Comparison of ENCODE assay signal across 9 cellular contexts in the genomic region with DNA sequence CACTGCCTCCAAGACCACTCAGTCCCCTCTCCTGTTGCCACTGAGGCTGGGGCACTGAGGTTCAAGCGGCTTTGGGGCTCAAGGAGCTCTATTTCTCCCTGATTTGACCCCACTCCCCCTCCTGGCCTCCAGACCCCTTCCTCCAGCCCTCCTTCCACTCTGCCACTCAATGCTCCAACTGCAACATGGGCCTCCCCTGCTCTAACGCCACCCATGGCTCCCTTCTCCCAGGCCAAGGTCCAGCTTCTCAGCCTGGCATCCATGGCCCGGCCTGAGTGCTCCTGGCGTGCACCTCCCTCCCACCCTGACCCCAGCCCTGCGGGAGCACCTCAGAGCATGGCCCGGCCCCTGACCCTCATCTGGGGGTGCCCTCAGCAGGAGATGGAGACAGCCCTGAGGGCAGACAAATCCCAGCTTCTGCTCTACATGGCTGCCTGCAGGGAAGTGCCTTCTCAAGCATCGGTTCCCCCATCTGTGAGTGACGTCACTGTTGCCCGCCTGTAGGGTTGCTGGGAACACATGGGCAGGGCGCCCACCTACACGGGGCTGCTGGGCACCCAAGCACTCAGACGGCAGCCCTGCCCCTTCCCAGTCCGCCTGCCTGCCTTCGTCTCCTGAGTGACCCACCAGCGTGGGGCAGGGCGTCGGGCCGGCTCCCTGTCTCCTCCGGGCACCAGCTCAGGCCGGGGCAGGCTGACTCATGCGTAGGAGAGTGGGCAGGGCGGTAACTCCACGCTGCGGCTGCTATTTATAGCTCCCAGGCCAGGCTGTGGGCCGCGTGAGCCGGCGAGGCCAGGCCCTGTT. TPM values are rescaled to one million over a fixed set of nuclear protein-coding genes. Genes with fewer than 3 reads are reported as not detected.
DNase-seq lines count a peak whose midpoint lies in the region; ATAC-seq lines count a peak whose summit lies in the region.
"Had no signal": no experiment of that assay in that cellular context is flagged by ENCODE, and none has a peak within 500 bp of the region (broad histone marks: within the 10 kb centered on the region; RNA-seq: fewer than 3 reads in every experiment).

No MANE protein-coding gene starts in this region.

- no peaks in the 10 kb centered on the region for H3K27me3 ChIP-seq in GM23248 (replicated peaks; ENCODE audit: insufficient read depth)

- H3K27ac ChIP-seq in GM23248: peak overlapping the region; percentile 61

- ATAC-seq in HG02571 (IDR thresholded peaks at IDR 0.05; ENCODE audit: unreplicated experiment): no peak
- ATAC-seq in HG02938 (IDR thresholded peaks at IDR 0.05; ENCODE audit: unreplicated experiment): no peak

- H3K79me2 ChIP-seq in GM23248 (ENCODE audit: insufficient read depth): no peaks in the 10 kb centered on the region

- in situ Hi-C loops in GM23248 (cut with MboI): no loop called here

- H3K9me2 ChIP-seq in GM23248 (ENCODE audit: insufficient read depth): no peaks in the 10 kb centered on the region

- no peak overlapping the region for H3K4me3 ChIP-seq in GM23248

- H3K36me3 ChIP-seq in GM23248 (ENCODE audit: low read depth): no peaks in the 10 kb centered on the region

- 25 to 32% methylated on average over 24 to 27 of the region's 28 CpGs for WGBS in GM23248 (ENCODE audit: low coverage in 1 of 2, low lambda C conversion rate in 2 of 2, missing lambda C conversion rate in 2 of 2), 2 experiments

- H2AFZ ChIP-seq in GM23248: peak overlapping the region; percentile 61; the same call in 1 of the 2 replicates

- peaks cover 11% of the 10 kb centered on the region; the same call in 1 of the 2 replicates for H3K4me1 ChIP-seq in GM23248 (ENCODE audit: insufficient read depth)

- no peaks in the 10 kb centered on the region for H4K20me1 ChIP-seq in GM23248 (ENCODE audit: insufficient read depth)

- H3K4me2 ChIP-seq in GM23248 (ENCODE audit: unreplicated experiment): no peak overlapping the region

- DNase-seq in GM23248 (peak; percentile 96), T1000 (lab: John Stamatoyannopoulos, UW) (peak; percentile 80), glomerular visceral epithelial cell (ENCODE audit: extremely low spot score) (peak; percentile 79), renal cortical epithelial cell (ENCODE audit: low read depth) (peak; percentile 60), DMS153 treated with DMSO at 0.1 percent for 48 hours (lab: John Stamatoyannopoulos, UW; ENCODE audit: unreplicated experiment) (no peak), DMS79 treated with DMSO at 0.1 percent for 48 hours (lab: John Stamatoyannopoulos, UW) (no peak)
- DNase-seq: activated naive CD4-positive, alpha-beta T cell treated with Interleukin-2 at 50 U/mL for 16 hours had no signal

- no peaks in the 10 kb centered on the region for H3F3A ChIP-seq in GM23248 (ENCODE audit: insufficient read depth)

- peak overlapping the region; percentile 68 for H3K9ac ChIP-seq in GM23248

- no peaks in the 10 kb centered on the region for H3K9me3 ChIP-seq in GM23248 (ENCODE audit: low read depth)

RNA-seq across cellular contexts. Expression of gene DIRAS1, which starts 1.6 kb away (rescaled TPM):
- 4.9 and 5.9 TPM in 2 replicates for total RNA-seq in GM23248 (2014; rRNA removed; shearing (Covaris generic))
- polyA plus RNA-seq in GM23248 (2016; fragmentation: Nextera tagmentation; extraction: Ambion mirVana): 2.6 TPM in 2 replicates
- total RNA-seq in renal cortical epithelial cell: 0.15 TPM in 1 of 2 replicates, not detected in the other

RNA-seq across cellular contexts. Expression of gene SLC39A3, which starts 17.1 kb away (rescaled TPM):
- total RNA-seq in GM23248 (2014; rRNA removed; shearing (Covaris generic)): 38.4 and 50.9 TPM in 2 replicates
- polyA plus RNA-seq in GM23248 (2016; fragmentation: Nextera tagmentation; extraction: Ambion mirVana): 45.0 and 45.2 TPM in 2 replicates
- 30.8 and 31.6 TPM in 2 replicates for total RNA-seq in renal cortical epithelial cell

RNA-seq across cellular contexts. Expression of gene GNG7, which starts 20.2 kb away (rescaled TPM):
- 0.11 TPM in 1 of 2 replicates, not detected in the other for total RNA-seq in GM23248 (2014; rRNA removed; shearing (Covaris generic))
- 0.13 and 0.16 TPM in 2 replicates for polyA plus RNA-seq in GM23248 (2016; fragmentation: Nextera tagmentation; extraction: Ambion mirVana)
- 1.8 TPM in 1 of 2 replicates, not detected in the other for total RNA-seq in renal cortical epithelial cell

Comparison
In these comparisons a context has a peak if more than half of its experiments do, and no peak if none do; other contexts are left out.
1. DNase-seq: peak in GM23248 (single experiment), T1000 (single experiment), glomerular visceral epithelial cell (single experiment) and renal cortical epithelial cell (single experiment); none in DMS153 treated with DMSO at 0.1 percent for 48 hours (single experiment) and DMS79 treated with DMSO at 0.1 percent for 48 hours (single experiment).